15 cellular contexts compared by ENCODE assay signal in the genomic region with DNA sequence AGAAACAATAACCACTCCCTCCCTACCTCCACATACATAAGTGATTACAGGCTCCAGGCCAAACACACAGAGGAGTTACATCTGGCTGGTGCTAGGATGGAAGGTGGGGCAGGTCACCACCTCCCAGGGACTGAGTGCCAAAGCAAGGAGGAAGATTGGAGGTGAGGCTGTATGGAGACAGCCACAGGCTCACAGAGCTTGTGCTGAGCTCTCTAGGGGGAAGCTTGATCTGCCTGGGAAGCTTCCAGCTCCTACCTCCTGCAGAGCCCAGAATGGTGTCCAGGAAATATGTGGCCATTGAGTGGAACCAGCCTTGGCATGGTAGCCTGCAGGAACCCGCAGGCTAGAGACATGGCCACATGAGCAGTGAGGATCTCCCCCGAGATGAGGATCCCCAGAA. TPM values are rescaled to one million over a fixed set of nuclear protein-coding genes. Genes with fewer than 3 reads are reported as not detected.
DNase-seq lines count a peak whose midpoint lies in the region; ATAC-seq and TF ChIP-seq lines count a peak whose summit lies in the region.
"Had no signal": no experiment of that assay in that cellular context is flagged by ENCODE, and none has a peak within 500 bp of the region (broad histone marks: within the 10 kb centered on the region; RNA-seq: fewer than 3 reads in every experiment).

No MANE protein-coding gene starts in this region.

- no peak for TF ChIP-seq CTCF in choroid plexus epithelial cell (conservative IDR thresholded peaks at IDR 0.05; ENCODE audit: low read depth, low read length)
- no peak for TF ChIP-seq CTCF in neural crest cell (conservative IDR thresholded peaks at IDR 0.05)
- no peak for TF ChIP-seq CTCF in MM.1S (IDR thresholded peaks at IDR 0.05; ENCODE audit: low read length)

- H2AFZ ChIP-seq in MM.1S (ENCODE audit: low read length): no peak overlapping the region

- peaks cover 18% of the 10 kb centered on the region for H3K4me1 Mint-ChIP-seq in neural crest cell

- no peak overlapping the region for H3K4me3 ChIP-seq in NT2/D1 (ENCODE audit: insufficient read length, low read depth)
- no peak overlapping the region for H3K4me3 ChIP-seq in choroid plexus epithelial cell (ENCODE audit: low read depth, low read length)
- H3K4me3 ChIP-seq in MM.1S (ENCODE audit: low read length): no peak overlapping the region
- H3K4me3 ChIP-seq: body of pancreas had no signal

- H3K27ac ChIP-seq in MM.1S (ENCODE audit: low read length): no peak overlapping the region

- H3F3A ChIP-seq in MM.1S (ENCODE audit: insufficient read depth, low read length): peaks cover 8% of the 10 kb centered on the region

- H4K20me1 ChIP-seq in MM.1S (ENCODE audit: insufficient read depth, low read length): no peaks in the 10 kb centered on the region

- H3K27me3 ChIP-seq in NT2/D1 (ENCODE audit: insufficient read depth, insufficient read length) (no peaks in the 10 kb centered on the region), MM.1S (replicated peaks; ENCODE audit: insufficient read depth, low read length) (no peaks in the 10 kb centered on the region)
- H3K27me3 ChIP-seq: body of pancreas had no signal

- H3K4me1 ChIP-seq in NT2/D1 (ENCODE audit: insufficient read depth, insufficient read length): peaks cover 4% of the 10 kb centered on the region
- 0 out of 2 replicates have a peak, but pooled peaks cover 6% of the 10 kb centered on the region for H3K4me1 ChIP-seq in MM.1S (ENCODE audit: low read length)

- H3K4me3 Mint-ChIP-seq in neural crest cell: peak overlapping the region; percentile 55
- H3K4me3 Mint-ChIP-seq: activated B cell treated with CpG ODN at 0.5 μM for 24 hours had no signal

- H3K9ac ChIP-seq in NT2/D1 (ENCODE audit: insufficient read length, low read depth) (peak overlapping the region; percentile 2), MM.1S (ENCODE audit: low read length) (no peak overlapping the region)

- no peaks in the 10 kb centered on the region for H3K9me3 ChIP-seq in NT2/D1 (ENCODE audit: insufficient read depth, low read length)
- no peaks in the 10 kb centered on the region for H3K9me3 ChIP-seq in MM.1S (replicated peaks; ENCODE audit: insufficient read depth, low read length)
- H3K9me3 ChIP-seq: body of pancreas had no signal

- no peak overlapping the region for H3K4me2 ChIP-seq in MM.1S (ENCODE audit: low read depth, low read length)

- peaks cover 4% of the 10 kb centered on the region for H3K36me3 Mint-ChIP-seq in neural crest cell (ENCODE audit: low read depth)

- no peaks in the 10 kb centered on the region for H3K9me3 Mint-ChIP-seq in neural crest cell
- H3K9me3 Mint-ChIP-seq: activated B cell treated with CpG ODN at 0.5 μM for 24 hours had no signal

- H3K27me3 Mint-ChIP-seq in neural crest cell (ENCODE audit: low read depth): no peaks in the 10 kb centered on the region
- H3K27me3 Mint-ChIP-seq: activated B cell treated with CpG ODN at 0.5 μM for 24 hours had no signal

- peaks cover 15% of the 10 kb centered on the region for H3K79me2 ChIP-seq in MM.1S (ENCODE audit: low read length)

- no peak for ATAC-seq in HG03135 (IDR thresholded peaks at IDR 0.05; ENCODE audit: unreplicated experiment)
- ATAC-seq: body of pancreas, sciatic nerve had no signal

- peaks cover 13% of the 10 kb centered on the region for H3K36me3 ChIP-seq in NT2/D1 (ENCODE audit: insufficient read depth, insufficient read length, low read length)
- no peaks in the 10 kb centered on the region for H3K36me3 ChIP-seq in MM.1S (replicated peaks; ENCODE audit: insufficient read depth, low read length)

- DNase-seq in Daoy (ENCODE audit: low read depth) (peak; percentile 78), NT2/D1 (ENCODE audit: low read depth, low spot score) (no peak), choroid plexus epithelial cell (ENCODE audit: low read depth) (peak; percentile 40), neural crest cell (ENCODE audit: low read depth, low spot score) (no peak), NCI-H748 treated with DMSO at 0.1 percent for 48 hours (lab: John Stamatoyannopoulos, UW) (no peak), MM.1S (no peak), anterior cingulate cortex (lab: John Stamatoyannopoulos, UW) (no peak)
- DNase-seq: activated B cell treated with CpG ODN at 0.5 μM for 24 hours; activated naive CD4-positive, alpha-beta T cell treated with Interleukin-2 at 50 U/mL for 16 hours; body of pancreas; effector CD4-positive, alpha-beta T cell; NCI-H1092 treated with DMSO at 0.1 percent for 48 hours; stimulated activated CD4-positive, alpha-beta T cell treated with anti-CD3 and anti-CD28 coated beads, Interleukin-4, amount 100 ng/mL, for 1 hour had no signal

- H3K9me2 ChIP-seq in MM.1S (replicated peaks; ENCODE audit: insufficient read depth, low read length): no peaks in the 10 kb centered on the region

- no peak overlapping the region for H3K27ac Mint-ChIP-seq in neural crest cell (ENCODE audit: unreplicated experiment)
- H3K27ac Mint-ChIP-seq: activated B cell treated with CpG ODN at 0.5 μM for 24 hours had no signal

RNA-seq across cellular contexts. Expression of a gene that starts 3.6 kb away (rescaled TPM):
- 23.4 and 24.5 TPM in 2 replicates for total RNA-seq in Daoy (2014; rRNA removed; shearing (Covaris generic))
- total RNA-seq in neural crest cell: 78.6 and 84.5 TPM in 2 replicates

RNA-seq across cellular contexts. Expression of a gene that starts 8.2 kb away (rescaled TPM):
- 7.4 and 31.1 TPM in 2 replicates for total RNA-seq in Daoy (2014; rRNA removed; shearing (Covaris generic))
- 42.5 and 48.9 TPM in 2 replicates for total RNA-seq in neural crest cell

Comparison
In these comparisons a context has a peak if more than half of its experiments do, and no peak if none do; other contexts are left out.
1. DNase-seq: peak in Daoy (single experiment) and choroid plexus epithelial cell (single experiment); none in NT2/D1 (single experiment), neural crest cell (single experiment), NCI-H748 treated with DMSO at 0.1 percent for 48 hours (single experiment), MM.1S (single experiment) and anterior cingulate cortex (0 of 58).